In the genomic region with DNA sequence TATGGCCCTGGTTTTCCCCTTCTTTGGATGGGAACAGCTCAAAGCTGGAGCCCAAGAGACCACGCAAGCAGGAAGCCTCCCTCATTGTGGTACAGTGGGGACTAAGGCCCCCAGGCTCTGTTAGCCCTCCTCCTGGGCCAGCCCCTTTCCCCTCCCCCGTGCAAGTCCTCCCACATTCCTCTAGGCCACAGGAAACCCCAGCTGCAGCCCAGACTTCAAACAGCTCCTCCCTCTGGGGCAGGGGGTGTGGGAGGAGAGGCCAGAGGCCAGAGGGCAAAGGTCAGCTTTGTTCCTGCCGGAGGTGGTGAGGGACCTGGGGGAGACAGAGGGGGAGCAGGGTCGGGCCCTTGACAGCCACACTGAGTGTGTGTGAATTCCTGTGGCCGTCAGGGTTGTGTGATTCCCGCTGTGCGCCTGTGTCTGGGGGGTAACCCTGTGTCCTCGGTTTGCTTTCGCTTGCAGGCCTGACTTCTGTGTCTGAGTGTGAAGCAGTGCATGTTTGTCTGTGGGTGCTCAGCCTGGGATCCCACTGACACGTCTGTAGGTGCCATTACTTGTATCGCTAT, we compare ENCODE assay signal across 1 cellular context.
TF ChIP-seq lines count a peak whose summit lies in the region.

No MANE protein-coding gene starts in this region.

TF ChIP-seq in HepG2, 621 proteins besides CTCF, POLR2A, EP300 and RAD21 (continued from another document and continues in another):
- TF ChIP-seq, protein P1, sequence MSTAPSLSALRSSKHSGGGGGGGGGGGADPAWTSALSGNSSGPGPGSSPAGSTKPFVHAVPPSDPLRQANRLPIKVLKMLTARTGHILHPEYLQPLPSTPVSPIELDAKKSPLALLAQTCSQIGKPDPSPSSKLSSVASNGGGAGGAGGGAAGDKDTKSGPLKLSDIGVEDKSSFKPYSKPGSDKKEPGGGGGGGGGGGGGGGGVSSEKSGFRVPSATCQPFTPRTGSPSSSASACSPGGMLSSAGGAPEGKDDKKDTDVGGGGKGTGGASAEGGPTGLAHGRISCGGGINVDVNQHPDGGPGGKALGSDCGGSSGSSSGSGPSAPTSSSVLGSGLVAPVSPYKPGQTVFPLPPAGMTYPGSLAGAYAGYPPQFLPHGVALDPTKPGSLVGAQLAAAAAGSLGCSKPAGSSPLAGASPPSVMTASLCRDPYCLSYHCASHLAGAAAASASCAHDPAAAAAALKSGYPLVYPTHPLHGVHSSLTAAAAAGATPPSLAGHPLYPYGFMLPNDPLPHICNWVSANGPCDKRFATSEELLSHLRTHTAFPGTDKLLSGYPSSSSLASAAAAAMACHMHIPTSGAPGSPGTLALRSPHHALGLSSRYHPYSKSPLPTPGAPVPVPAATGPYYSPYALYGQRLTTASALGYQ (CRISPR knock-in tag; IDR thresholded peaks at IDR 0.05) = peak; percentile 98
- TF ChIP-seq, protein P2, sequence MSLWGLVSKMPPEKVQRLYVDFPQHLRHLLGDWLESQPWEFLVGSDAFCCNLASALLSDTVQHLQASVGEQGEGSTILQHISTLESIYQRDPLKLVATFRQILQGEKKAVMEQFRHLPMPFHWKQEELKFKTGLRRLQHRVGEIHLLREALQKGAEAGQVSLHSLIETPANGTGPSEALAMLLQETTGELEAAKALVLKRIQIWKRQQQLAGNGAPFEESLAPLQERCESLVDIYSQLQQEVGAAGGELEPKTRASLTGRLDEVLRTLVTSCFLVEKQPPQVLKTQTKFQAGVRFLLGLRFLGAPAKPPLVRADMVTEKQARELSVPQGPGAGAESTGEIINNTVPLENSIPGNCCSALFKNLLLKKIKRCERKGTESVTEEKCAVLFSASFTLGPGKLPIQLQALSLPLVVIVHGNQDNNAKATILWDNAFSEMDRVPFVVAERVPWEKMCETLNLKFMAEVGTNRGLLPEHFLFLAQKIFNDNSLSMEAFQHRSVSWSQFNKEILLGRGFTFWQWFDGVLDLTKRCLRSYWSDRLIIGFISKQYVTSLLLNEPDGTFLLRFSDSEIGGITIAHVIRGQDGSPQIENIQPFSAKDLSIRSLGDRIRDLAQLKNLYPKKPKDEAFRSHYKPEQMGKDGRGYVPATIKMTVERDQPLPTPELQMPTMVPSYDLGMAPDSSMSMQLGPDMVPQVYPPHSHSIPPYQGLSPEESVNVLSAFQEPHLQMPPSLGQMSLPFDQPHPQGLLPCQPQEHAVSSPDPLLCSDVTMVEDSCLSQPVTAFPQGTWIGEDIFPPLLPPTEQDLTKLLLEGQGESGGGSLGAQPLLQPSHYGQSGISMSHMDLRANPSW (CRISPR knock-in tag; IDR thresholded peaks at IDR 0.05; ENCODE audit: borderline replicate concordance) = 0 out of 2 replicates have a peak, but pooled peaks have one; percentile 78
- no peak for TF ChIP-seq TOE1 (CRISPR knock-in tag; IDR thresholded peaks at IDR 0.05)
- TF ChIP-seq BCL6 (CRISPR knock-in tag; IDR thresholded peaks at IDR 0.05) = peak; percentile 88
- TF ChIP-seq, protein P3, sequence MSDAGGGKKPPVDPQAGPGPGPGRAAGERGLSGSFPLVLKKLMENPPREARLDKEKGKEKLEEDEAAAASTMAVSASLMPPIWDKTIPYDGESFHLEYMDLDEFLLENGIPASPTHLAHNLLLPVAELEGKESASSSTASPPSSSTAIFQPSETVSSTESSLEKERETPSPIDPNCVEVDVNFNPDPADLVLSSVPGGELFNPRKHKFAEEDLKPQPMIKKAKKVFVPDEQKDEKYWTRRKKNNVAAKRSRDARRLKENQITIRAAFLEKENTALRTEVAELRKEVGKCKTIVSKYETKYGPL (CRISPR knock-in tag; IDR thresholded peaks at IDR 0.05) = no peak
- TF ChIP-seq ZNF318 (CRISPR knock-in tag; IDR thresholded peaks at IDR 0.05) = no peak; the same call in none of the 2 replicates
- peak; percentile 38; the same call in 1 of the 2 replicates for TF ChIP-seq YEATS2 (CRISPR knock-in tag; IDR thresholded peaks at IDR 0.05; ENCODE audit: borderline replicate concordance)
- TF ChIP-seq ZNF549 (CRISPR knock-in tag; IDR thresholded peaks at IDR 0.05) = no peak
- peak; percentile 100 for TF ChIP-seq ZNF746 (CRISPR knock-in tag; IDR thresholded peaks at IDR 0.05)
- TF ChIP-seq GTF2F1 (IDR thresholded peaks at IDR 0.05; ENCODE audit: low read length) = no peak
- TF ChIP-seq, protein P4, sequence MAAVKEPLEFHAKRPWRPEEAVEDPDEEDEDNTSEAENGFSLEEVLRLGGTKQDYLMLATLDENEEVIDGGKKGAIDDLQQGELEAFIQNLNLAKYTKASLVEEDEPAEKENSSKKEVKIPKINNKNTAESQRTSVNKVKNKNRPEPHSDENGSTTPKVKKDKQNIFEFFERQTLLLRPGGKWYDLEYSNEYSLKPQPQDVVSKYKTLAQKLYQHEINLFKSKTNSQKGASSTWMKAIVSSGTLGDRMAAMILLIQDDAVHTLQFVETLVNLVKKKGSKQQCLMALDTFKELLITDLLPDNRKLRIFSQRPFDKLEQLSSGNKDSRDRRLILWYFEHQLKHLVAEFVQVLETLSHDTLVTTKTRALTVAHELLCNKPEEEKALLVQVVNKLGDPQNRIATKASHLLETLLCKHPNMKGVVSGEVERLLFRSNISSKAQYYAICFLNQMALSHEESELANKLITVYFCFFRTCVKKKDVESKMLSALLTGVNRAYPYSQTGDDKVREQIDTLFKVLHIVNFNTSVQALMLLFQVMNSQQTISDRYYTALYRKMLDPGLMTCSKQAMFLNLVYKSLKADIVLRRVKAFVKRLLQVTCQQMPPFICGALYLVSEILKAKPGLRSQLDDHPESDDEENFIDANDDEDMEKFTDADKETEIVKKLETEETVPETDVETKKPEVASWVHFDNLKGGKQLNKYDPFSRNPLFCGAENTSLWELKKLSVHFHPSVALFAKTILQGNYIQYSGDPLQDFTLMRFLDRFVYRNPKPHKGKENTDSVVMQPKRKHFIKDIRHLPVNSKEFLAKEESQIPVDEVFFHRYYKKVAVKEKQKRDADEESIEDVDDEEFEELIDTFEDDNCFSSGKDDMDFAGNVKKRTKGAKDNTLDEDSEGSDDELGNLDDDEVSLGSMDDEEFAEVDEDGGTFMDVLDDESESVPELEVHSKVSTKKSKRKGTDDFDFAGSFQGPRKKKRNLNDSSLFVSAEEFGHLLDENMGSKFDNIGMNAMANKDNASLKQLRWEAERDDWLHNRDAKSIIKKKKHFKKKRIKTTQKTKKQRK (IDR thresholded peaks at IDR 0.05; ENCODE audit: low read length) = no peak
- no peak for TF ChIP-seq SCMH1 (CRISPR knock-in tag; IDR thresholded peaks at IDR 0.05; ENCODE audit: borderline replicate concordance)
- peak; percentile 73 for TF ChIP-seq ZNF143 (CRISPR knock-in tag; IDR thresholded peaks at IDR 0.05)
- 0 out of 2 replicates have a peak, but pooled peaks have one; percentile 3 for TF ChIP-seq CREB1 (IDR thresholded peaks at IDR 0.05)
- peak; percentile 86 for TF ChIP-seq CREB1 (CRISPR knock-in tag; IDR thresholded peaks at IDR 0.05)
- TF ChIP-seq, protein P5, sequence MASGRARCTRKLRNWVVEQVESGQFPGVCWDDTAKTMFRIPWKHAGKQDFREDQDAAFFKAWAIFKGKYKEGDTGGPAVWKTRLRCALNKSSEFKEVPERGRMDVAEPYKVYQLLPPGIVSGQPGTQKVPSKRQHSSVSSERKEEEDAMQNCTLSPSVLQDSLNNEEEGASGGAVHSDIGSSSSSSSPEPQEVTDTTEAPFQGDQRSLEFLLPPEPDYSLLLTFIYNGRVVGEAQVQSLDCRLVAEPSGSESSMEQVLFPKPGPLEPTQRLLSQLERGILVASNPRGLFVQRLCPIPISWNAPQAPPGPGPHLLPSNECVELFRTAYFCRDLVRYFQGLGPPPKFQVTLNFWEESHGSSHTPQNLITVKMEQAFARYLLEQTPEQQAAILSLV (CRISPR knock-in tag; IDR thresholded peaks at IDR 0.05; ENCODE audit: borderline replicate concordance) = peak; percentile 87; the same call in 1 of the 2 replicates
- TF ChIP-seq ZBTB33 (CRISPR knock-in tag; IDR thresholded peaks at IDR 0.05) = peak; percentile 68
- TF ChIP-seq ZNF331 (CRISPR knock-in tag; IDR thresholded peaks at IDR 0.05) = peak; percentile 94
- TF ChIP-seq, protein P6, sequence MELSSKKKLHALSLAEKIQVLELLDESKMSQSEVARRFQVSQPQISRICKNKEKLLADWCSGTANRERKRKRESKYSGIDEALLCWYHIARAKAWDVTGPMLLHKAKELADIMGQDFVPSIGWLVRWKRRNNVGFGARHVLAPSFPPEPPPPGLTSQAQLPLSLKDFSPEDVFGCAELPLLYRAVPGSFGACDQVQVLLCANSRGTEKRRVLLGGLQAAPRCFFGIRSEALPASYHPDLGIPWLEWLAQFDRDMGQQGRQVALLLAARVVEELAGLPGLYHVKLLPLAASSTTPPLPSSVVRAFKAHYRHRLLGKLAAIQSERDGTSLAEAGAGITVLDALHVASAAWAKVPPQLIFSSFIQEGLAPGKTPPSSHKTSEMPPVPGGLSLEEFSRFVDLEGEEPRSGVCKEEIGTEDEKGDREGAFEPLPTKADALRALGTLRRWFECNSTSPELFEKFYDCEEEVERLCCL (CRISPR knock-in tag; IDR thresholded peaks at IDR 0.05; ENCODE audit: borderline replicate concordance) = no peak
- TF ChIP-seq, protein P7, sequence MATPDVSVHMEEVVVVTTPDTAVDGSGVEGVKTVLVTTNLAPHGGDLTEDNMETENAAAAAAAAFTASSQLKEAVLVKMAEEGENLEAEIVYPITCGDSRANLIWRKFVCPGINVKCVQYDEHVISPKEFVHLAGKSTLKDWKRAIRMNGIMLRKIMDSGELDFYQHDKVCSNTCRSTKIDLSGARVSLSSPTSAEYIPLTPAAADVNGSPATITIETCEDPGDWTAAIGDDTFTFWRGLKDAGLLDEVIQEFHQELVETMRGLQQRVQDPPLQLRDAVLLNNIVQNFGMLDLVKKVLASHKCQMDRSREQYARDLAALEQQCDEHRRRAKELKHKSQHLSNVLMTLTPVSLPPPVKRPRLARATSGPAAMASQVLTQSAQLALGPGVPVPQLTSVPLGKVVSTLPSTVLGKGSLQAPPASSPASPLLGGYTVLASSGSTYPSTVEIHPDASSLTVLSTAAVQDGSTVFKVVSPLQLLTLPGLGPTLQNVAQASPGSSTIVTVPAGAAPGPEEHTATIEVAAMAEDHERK (CRISPR knock-in tag; IDR thresholded peaks at IDR 0.05; ENCODE audit: low read depth) = no peak
- TF ChIP-seq SP2 (CRISPR knock-in tag; IDR thresholded peaks at IDR 0.05) = no peak
